ENCODE assay signal across 26 cellular contexts in genomic region chr3:102737353-102737752, GRCh38.
"Had no signal": no experiment of that assay in that cellular context is flagged by ENCODE, and none has a peak within 500 bp of the region (broad histone marks: within the 10 kb centered on the region; RNA-seq: fewer than 3 reads in every experiment).

No MANE protein-coding gene starts in this region.

- H3K9me3 ChIP-seq: ascending aorta, Peyer's patch, SJCRH30 had no signal

- FAIRE-seq: TTC549 had no signal

- H3K4me1 ChIP-seq: Peyer's patch had no signal

- H3K27me3 ChIP-seq: ascending aorta, cardiac muscle cell, Peyer's patch, SJCRH30 had no signal

- H3K36me3 ChIP-seq: ascending aorta, cardiac muscle cell, Peyer's patch, SJCRH30 had no signal

- H3K4me3 ChIP-seq: ascending aorta, cardiac muscle cell, Peyer's patch, SJCRH30, SK-N-MC had no signal

- DNase-seq: activated CD4-positive, alpha-beta T cell treated with anti-CD3 and anti-CD28 coated beads for 36 hours; activated CD4-positive, alpha-beta T cell treated with anti-CD3 and anti-CD28 coated beads, Interleukin-2, amount 10 ng/mL, durations not matched to agents 7 days and 5 days; activated CD4-positive, alpha-beta T cell treated with anti-CD3 and anti-CD28 coated beads, Interleukin-2, amount 50 U/mL, for 48 hours; activated CD8-positive, alpha-beta T cell treated with anti-CD3 and anti-CD28 coated beads, Interleukin-2, amount 10 ng/mL, durations not matched to agents 7 days and 5 days; activated gamma-delta T cell; activated naive CD4-positive, alpha-beta T cell treated with Interleukin-2 at 50 U/mL for 16 hours; activated naive CD8-positive, alpha-beta T cell treated with anti-CD3 and anti-CD28 coated beads, Interleukin-2, amount 10 ng/mL, durations not matched to agents 7 days and 5 days; activated T-cell treated with anti-CD3 and anti-CD28 coated beads, Interleukin-2, amount 50 U/mL, for 24 hours; amygdala; MM.1S; MV-4-11; NCI-H1092; NCI-H1436 treated with DMSO at 0.1 percent for 48 hours; NCI-H1694 treated with DMSO at 0.1 percent for 48 hours; NCI-H2029; NCI-H345; NCI-H524 treated with DMSO at 0.1 percent for 48 hours; PC-3; Peyer's patch; RPMI8226; SJCRH30 had no signal

- H3K27ac ChIP-seq: ascending aorta, cardiac muscle cell, Peyer's patch, SJCRH30, SK-N-MC had no signal

- ATAC-seq: activated CD4-positive, alpha-beta T cell treated with anti-CD3 and anti-CD28 coated beads for 36 hours; activated CD4-positive, CD25-positive, alpha-beta regulatory T cell treated with anti-CD3 and anti-CD28 coated beads, Interleukin-2, amount 50 U/mL, for 24 hours; activated CD8-positive, alpha-beta T cell treated with anti-CD3 and anti-CD28 coated beads, Interleukin-2, amount 10 ng/mL, durations not matched to agents 7 days and 5 days; PC-3 had no signal
